In genomic region chr19:12955575-12955974, GRCh38 we compare ENCODE assay signal across 10 cellular contexts. TPM values are rescaled to one million over a fixed set of nuclear protein-coding genes. Genes with fewer than 3 reads are reported as not detected.
DNase-seq lines count a peak whose midpoint lies in the region; ATAC-seq and TF ChIP-seq lines count a peak whose summit lies in the region.
"Not testable (repeated sequence)": the region's sequence is repeated elsewhere in the genome, so short reads cannot be mapped to it uniquely, and the experiment has no call there.
"Had no signal": no experiment of that assay in that cellular context is flagged by ENCODE, and none has a peak within 500 bp of the region (broad histone marks: within the 10 kb centered on the region; RNA-seq: fewer than 3 reads in every experiment).

No MANE protein-coding gene starts in this region.

- 94% methylated on average over 6 of the region's 9 CpGs for WGBS in mesenchymal stem cell

- intact Hi-C loops in activated CD8-positive, alpha-beta T cell treated with anti-CD3 and anti-CD28 coated beads for 36 hours (cut with micrococcal nuclease); gastrocnemius medialis (cut with DNase I; ENCODE audit: low total_unique reads): not testable (repeated sequence)

- POLR2A ChIA-PET in activated CD8-positive, alpha-beta T cell treated with anti-CD3 and anti-CD28 coated beads for 36 hours (lab: Charles Lee), result interaction anchor here (0.9 to 3.5 kb wide), 7 partner anchors 9 to 39 kb away, joined by 3 to 30 read pairs (median 7); partner anchors contain the start of genes CALR, FARSA and RAD23A

- CTCF ChIA-PET in activated CD8-positive, alpha-beta T cell treated with anti-CD3 and anti-CD28 coated beads for 36 hours (lab: Charles Lee), result interaction anchor here (1.0 to 6.0 kb wide), 5 partner anchors 10 to 106 kb away, joined by 3 to 51 read pairs (median 4); partner anchors contain the start of gene GCDH

- H2BK5ac ChIP-seq in mesenchymal stem cell (ENCODE audit: low read depth, low read length, poor library complexity, severe bottlenecking), result not testable (repeated sequence)

- not testable (repeated sequence) for H4K91ac ChIP-seq in mesenchymal stem cell (ENCODE audit: low read length)

- H3K9me3 Mint-ChIP-seq in activated CD8-positive, alpha-beta T cell treated with anti-CD3 and anti-CD28 coated beads for 36 hours, result not testable (repeated sequence)

- H3K23ac ChIP-seq in mesenchymal stem cell (ENCODE audit: low read length in 2 of 2), result not testable (repeated sequence)

- in situ Hi-C loops in brain microvascular endothelial cell (cut with HindIII; ENCODE audit: low pct_ligation_motif_present, low sequenced_read_pairs), result not testable (repeated sequence)
- in situ Hi-C loops in gastrocnemius medialis (cut with MboI; ENCODE audit: low sequenced_read_pairs in 4 of 4), result loop anchor here in 1 of 4 donors (25.0 kb wide), 1 partner anchor 307 kb away; no protein-coding TSS in a partner anchor

- H4K8ac ChIP-seq in mesenchymal stem cell (ENCODE audit: low read length), result not testable (repeated sequence)

- H3K36me3 ChIP-seq in NT2/D1 (ENCODE audit: insufficient read depth, insufficient read length, low read length) (peaks cover 51% of the 10 kb centered on the region), brain microvascular endothelial cell (replicated peaks) (peaks cover 33% of the 10 kb centered on the region), fibroblast of lung (ENCODE audit: control insufficient read depth, insufficient read depth, low read length) (peaks cover 14% of the 10 kb centered on the region), mesenchymal stem cell (ENCODE audit: control insufficient read depth in 1 of 2, insufficient read depth in 2 of 2, low read depth in 1 of 2, low read length in 2 of 2) (peaks cover 39 to 43% of the 10 kb centered on the region in 2 experiments), gastrocnemius medialis (peaks cover 0 to 34% of the 10 kb centered on the region in 2 donors)

- H3K4me2 ChIP-seq in fibroblast of lung (ENCODE audit: extremely low read depth, insufficient read depth, low read length), result peak overlapping the region; percentile 90
- peak overlapping the region; percentile 34 for H3K4me2 ChIP-seq in mesenchymal stem cell (ENCODE audit: low read length, poor library complexity, severe bottlenecking)

- not testable (repeated sequence) for H3K9ac ChIP-seq in NT2/D1 (ENCODE audit: insufficient read length, low read depth); fibroblast of lung (ENCODE audit: insufficient read depth, low read length)
- peak overlapping the region; percentile 91 for H3K9ac ChIP-seq in mesenchymal stem cell (ENCODE audit: low read length)

- H3K27ac Mint-ChIP-seq in activated CD8-positive, alpha-beta T cell treated with anti-CD3 and anti-CD28 coated beads for 36 hours, result peak overlapping the region; percentile 90

- H2BK12ac ChIP-seq in mesenchymal stem cell (ENCODE audit: low read length in 2 of 2), result not testable (repeated sequence)

- H3K4ac ChIP-seq in mesenchymal stem cell (ENCODE audit: low read depth in 1 of 2, low read length in 2 of 2), result not testable (repeated sequence)

- H3K9me3 ChIP-seq in NT2/D1 (ENCODE audit: insufficient read depth, low read length); fibroblast of lung (ENCODE audit: control insufficient read depth, insufficient read depth, low read depth, low read length); mesenchymal stem cell (ENCODE audit: control insufficient read depth, low read length); gastrocnemius medialis: not testable (repeated sequence)

- not testable (repeated sequence) for H3K18ac ChIP-seq in mesenchymal stem cell (ENCODE audit: low read depth in 1 of 2, low read length in 2 of 2)

- H2BK120ac ChIP-seq in mesenchymal stem cell (ENCODE audit: low read depth, low read length), result not testable (repeated sequence)

- not testable (repeated sequence) for H3K4me1 ChIP-seq in NT2/D1 (ENCODE audit: insufficient read depth, insufficient read length)
- H3K4me1 ChIP-seq in fibroblast of lung (ENCODE audit: control insufficient read depth, extremely low read depth, insufficient read depth, low read length) (peaks cover 17% of the 10 kb centered on the region), mesenchymal stem cell (ENCODE audit: control insufficient read depth, insufficient read depth, low read depth, low read length) (peaks cover 15% of the 10 kb centered on the region), gastrocnemius medialis (peaks cover 38 to 39% of the 10 kb centered on the region in 2 donors)

- H3K27ac ChIP-seq in 22Rv1, result peak overlapping the region; percentile 92
- not testable (repeated sequence) for H3K27ac ChIP-seq in brain microvascular endothelial cell; fibroblast of lung (ENCODE audit: insufficient read depth, low read length); mesenchymal stem cell (ENCODE audit: low read length, poor library complexity, severe bottlenecking)
- H3K27ac ChIP-seq in gastrocnemius medialis, result peak overlapping the region; percentile 92 to 96 (median 94)

- H3K14ac ChIP-seq in mesenchymal stem cell (ENCODE audit: low read length in 2 of 2), result not testable (repeated sequence)

- H3K4me1 Mint-ChIP-seq in activated CD8-positive, alpha-beta T cell treated with anti-CD3 and anti-CD28 coated beads for 36 hours (ENCODE audit: low read depth), result peaks cover 36% of the 10 kb centered on the region

- not testable (repeated sequence) for TF ChIP-seq POLR2A in gastrocnemius medialis (IDR thresholded peaks at IDR 0.05)

- H3K27me3 Mint-ChIP-seq in activated CD8-positive, alpha-beta T cell treated with anti-CD3 and anti-CD28 coated beads for 36 hours, result not testable (repeated sequence)

- H3K4me3 ChIP-seq in GM12864 (ENCODE audit: low read depth, low read length) (peak overlapping the region; percentile 64), NT2/D1 (ENCODE audit: insufficient read length, low read depth) (peak overlapping the region; percentile 100), brain microvascular endothelial cell (ENCODE audit: low read depth, low read length) (peak overlapping the region; percentile 99), fibroblast of lung (replicated peaks in 1 of 4; ENCODE audit: control extremely low read depth in 1 of 4, insufficient read depth in 1 of 4, low read depth in 3 of 4, low read length in 4 of 4) (peak overlapping the region in 2 of 4 experiments; percentile 81 to 88), mesenchymal stem cell (ENCODE audit: insufficient read depth in 1 of 2, low read depth in 1 of 2, low read length in 2 of 2) (peak overlapping the region in 1 of 2 experiments; percentile 93), gastrocnemius medialis (peak overlapping the region in 3 of 4 donors; percentile 89 to 95 (median 93))

- ATAC-seq in activated CD8-positive, alpha-beta T cell treated with anti-CD3 and anti-CD28 coated beads for 36 hours; gastrocnemius medialis: not testable (repeated sequence)

- H3K79me2 ChIP-seq in fibroblast of lung (ENCODE audit: control insufficient read depth, insufficient read depth, low read length), result peaks cover 37% of the 10 kb centered on the region

- TF ChIP-seq CTCF in 22Rv1 (IDR thresholded peaks at IDR 0.05); GM12864 (IDR thresholded peaks at IDR 0.05; ENCODE audit: low read depth, low read length, missing control alignments); activated CD8-positive, alpha-beta T cell treated with anti-CD3 and anti-CD28 coated beads for 36 hours (IDR thresholded peaks at IDR 0.05); brain microvascular endothelial cell (IDR thresholded peaks at IDR 0.05; ENCODE audit: low read depth, low read length, missing control alignments); fibroblast of lung (conservative IDR thresholded peaks at IDR 0.05 in 1 of 2, IDR thresholded peaks at IDR 0.05 in 1 of 2; ENCODE audit: low read depth in 1 of 2, low read length in 2 of 2); gastrocnemius medialis (IDR thresholded peaks at IDR 0.05 in 4 of 5, conservative IDR thresholded peaks at IDR 0.05 in 1 of 5): not testable (repeated sequence)

- H2AK5ac ChIP-seq in mesenchymal stem cell (ENCODE audit: low read length, severe bottlenecking), result not testable (repeated sequence)

- not testable (repeated sequence) for H3K27me3 ChIP-seq in NT2/D1 (ENCODE audit: insufficient read depth, insufficient read length); brain microvascular endothelial cell (replicated peaks); fibroblast of lung (ENCODE audit: control insufficient read depth, insufficient read depth, low read length); mesenchymal stem cell (ENCODE audit: control insufficient read depth in 1 of 2, insufficient read depth in 1 of 2, low read length in 2 of 2); gastrocnemius medialis

- H3K4me3 Mint-ChIP-seq in activated CD8-positive, alpha-beta T cell treated with anti-CD3 and anti-CD28 coated beads for 36 hours, result peak overlapping the region; percentile 78

- not testable (repeated sequence) for H3K79me1 ChIP-seq in mesenchymal stem cell (replicated peaks; ENCODE audit: low read length, poor library complexity, severe bottlenecking)

- peaks cover 44% of the 10 kb centered on the region for H3K36me3 Mint-ChIP-seq in activated CD8-positive, alpha-beta T cell treated with anti-CD3 and anti-CD28 coated beads for 36 hours (ENCODE audit: low read depth)

- H2AFZ ChIP-seq in fibroblast of lung (ENCODE audit: low read length); mesenchymal stem cell (ENCODE audit: low read depth, low read length): not testable (repeated sequence)

- not testable (repeated sequence) for DNase-seq in GM12864 (ENCODE audit: low read depth); NT2/D1 (ENCODE audit: low read depth, low spot score); activated CD8-positive, alpha-beta T cell treated with anti-CD3 and anti-CD28 coated beads for 36 hours; brain microvascular endothelial cell; fibroblast of lung (ENCODE audit: low read depth in 2 of 2); mesenchymal stem cell; gastrocnemius medialis

- not testable (repeated sequence) for H2BK15ac ChIP-seq in mesenchymal stem cell (ENCODE audit: low read depth, poor library complexity, severe bottlenecking)

- H4K20me1 ChIP-seq in fibroblast of lung (ENCODE audit: control insufficient read depth, extremely low read depth, insufficient read depth, low read length), result not testable (repeated sequence)

RNA-seq across cellular contexts. Expression of gene GADD45GIP1, which starts 1.4 kb away (rescaled TPM):
- 10 to 100 TPM; 32.6 to 36.0 TPM for total RNA-seq in activated CD8-positive, alpha-beta T cell treated with anti-CD3 and anti-CD28 coated beads for 36 hours
- total RNA-seq in fibroblast of lung (17.7 and 19.7 TPM in 2 replicates), gastrocnemius medialis (10 to 100 TPM; 50.7 to 71.0 (median 61.4) TPM)
- 19.5 and 28.2 TPM in 2 replicates for polyA plus RNA-seq in fibroblast of lung
- polyA plus RNA-seq in fibroblast of lung (2012), result 51.3 and 70.6 TPM in 2 replicates
- 2.0 and 6.3 TPM in 2 replicates for polyA minus RNA-seq in fibroblast of lung (ENCODE audit: low replicate concordance)
- polyA plus RNA-seq in mesenchymal stem cell (2013, experiment 1 of 2), result 47.1 TPM
- polyA plus RNA-seq in mesenchymal stem cell (2013, experiment 2 of 2), result 47.3 TPM

RNA-seq across cellular contexts. Expression of gene RAD23A, which starts 9.9 kb away (rescaled TPM):
- total RNA-seq in activated CD8-positive, alpha-beta T cell treated with anti-CD3 and anti-CD28 coated beads for 36 hours, result 100 to 1,000 TPM; 189 to 190 TPM
- total RNA-seq in fibroblast of lung (51.1 and 72.2 TPM in 2 replicates), gastrocnemius medialis (100 to 1,000 TPM; 618 to 949 (median 780) TPM)
- 46.2 and 62.5 TPM in 2 replicates for polyA plus RNA-seq in fibroblast of lung
- 96.7 and 122 TPM in 2 replicates for polyA plus RNA-seq in fibroblast of lung (2012)
- polyA minus RNA-seq in fibroblast of lung (ENCODE audit: low replicate concordance), result 171 and 199 TPM in 2 replicates
- polyA plus RNA-seq in mesenchymal stem cell (2013, experiment 1 of 2), result 112 TPM
- 113 TPM for polyA plus RNA-seq in mesenchymal stem cell (2013, experiment 2 of 2)

RNA-seq across cellular contexts. Expression of gene DAND5, which starts 13.8 kb away (rescaled TPM):
- total RNA-seq in activated CD8-positive, alpha-beta T cell treated with anti-CD3 and anti-CD28 coated beads for 36 hours, result not detected
- total RNA-seq in fibroblast of lung (not detected in 2 replicates), gastrocnemius medialis (not detected)
- 0.03 TPM in 1 of 2 replicates, not detected in the other for polyA plus RNA-seq in fibroblast of lung
- polyA plus RNA-seq in fibroblast of lung (2012), result not detected in 2 replicates
- polyA minus RNA-seq in fibroblast of lung (ENCODE audit: low replicate concordance), result not detected in 2 replicates
- 0.01 TPM for polyA plus RNA-seq in mesenchymal stem cell (2013, experiment 1 of 2)
- polyA plus RNA-seq in mesenchymal stem cell (2013, experiment 2 of 2), result not detected
- total RNA-seq: T-helper 2 cell treated with Interferon-gamma antibody and Interleukin-4, amounts not matched to agents 100 ng/mL and 5 ng/mL, for 36 hours; temporal lobe had no signal

RNA-seq across cellular contexts. Expression of gene CALR, which starts 17.2 kb away (rescaled TPM):
- 100 to 1,000 TPM; 535 to 563 TPM for total RNA-seq in activated CD8-positive, alpha-beta T cell treated with anti-CD3 and anti-CD28 coated beads for 36 hours
- total RNA-seq in fibroblast of lung, result 839 and 1,447 TPM in 2 replicates
- polyA plus RNA-seq in fibroblast of lung, result 2,698 and 2,757 TPM in 2 replicates
- polyA plus RNA-seq in fibroblast of lung (2012), result 1,925 and 2,136 TPM in 2 replicates
- 2,089 and 2,615 TPM in 2 replicates for polyA minus RNA-seq in fibroblast of lung (ENCODE audit: low replicate concordance)
- polyA plus RNA-seq in mesenchymal stem cell (2013, experiment 1 of 2), result 1,694 TPM
- 1,663 TPM for polyA plus RNA-seq in mesenchymal stem cell (2013, experiment 2 of 2)
- total RNA-seq in gastrocnemius medialis, result 100 to 1,000 TPM; 110 to 195 (median 135) TPM

RNA-seq across cellular contexts. Expression of gene FARSA, which starts 22.1 kb away (rescaled TPM):
- 100 to 1,000 TPM; 128 to 138 TPM for total RNA-seq in activated CD8-positive, alpha-beta T cell treated with anti-CD3 and anti-CD28 coated beads for 36 hours
- total RNA-seq in fibroblast of lung (38.6 and 49.6 TPM in 2 replicates), gastrocnemius medialis (10 to 100 TPM; 40.7 to 68.8 (median 62.3) TPM)
- 23.5 and 37.9 TPM in 2 replicates for polyA plus RNA-seq in fibroblast of lung
- 50.8 and 82.0 TPM in 2 replicates for polyA plus RNA-seq in fibroblast of lung (2012)
- 110 and 196 TPM in 2 replicates for polyA minus RNA-seq in fibroblast of lung (ENCODE audit: low replicate concordance)
- 39.8 TPM for polyA plus RNA-seq in mesenchymal stem cell (2013, experiment 1 of 2)
- 37.8 TPM for polyA plus RNA-seq in mesenchymal stem cell (2013, experiment 2 of 2)
